Comparison of ENCODE assay signal across 2 cellular contexts in the genomic region with DNA sequence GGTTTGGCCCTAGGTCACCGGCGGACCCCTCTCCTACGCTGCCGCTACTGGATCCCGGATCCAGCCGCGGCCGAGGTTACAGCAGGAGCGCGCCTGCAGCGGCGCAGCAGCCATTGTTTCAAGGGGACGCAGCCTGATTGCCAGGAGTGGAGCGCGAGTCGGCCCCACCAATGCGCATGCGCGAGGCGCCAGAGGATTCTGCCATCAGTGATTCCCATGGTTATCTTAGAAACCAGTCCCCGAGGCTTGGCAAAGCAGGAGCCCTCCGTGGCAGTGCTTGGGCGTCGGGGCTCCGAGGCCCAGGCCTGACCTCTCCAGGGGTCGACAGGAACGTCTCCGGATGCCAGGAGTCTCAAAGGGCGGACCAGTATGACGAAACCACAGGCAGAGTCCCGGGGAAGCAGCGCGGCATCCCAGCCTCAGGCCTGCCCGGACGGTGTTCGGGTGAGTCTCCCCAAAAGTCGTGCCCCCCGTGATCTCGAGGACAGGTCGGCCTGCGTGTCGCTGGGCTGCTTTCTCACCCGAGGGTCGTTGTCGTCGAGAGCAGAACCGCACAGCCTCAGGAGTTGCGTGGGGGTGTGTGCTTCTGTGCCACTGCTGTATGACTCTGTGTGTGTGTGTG.
TF ChIP-seq lines count a peak whose summit lies in the region.

No MANE protein-coding gene starts in this region.

TF ChIP-seq in SK-N-SH, 30 proteins besides CTCF, POLR2A, EP300 and RAD21 (continued from another document):
- TF ChIP-seq, protein P1, sequence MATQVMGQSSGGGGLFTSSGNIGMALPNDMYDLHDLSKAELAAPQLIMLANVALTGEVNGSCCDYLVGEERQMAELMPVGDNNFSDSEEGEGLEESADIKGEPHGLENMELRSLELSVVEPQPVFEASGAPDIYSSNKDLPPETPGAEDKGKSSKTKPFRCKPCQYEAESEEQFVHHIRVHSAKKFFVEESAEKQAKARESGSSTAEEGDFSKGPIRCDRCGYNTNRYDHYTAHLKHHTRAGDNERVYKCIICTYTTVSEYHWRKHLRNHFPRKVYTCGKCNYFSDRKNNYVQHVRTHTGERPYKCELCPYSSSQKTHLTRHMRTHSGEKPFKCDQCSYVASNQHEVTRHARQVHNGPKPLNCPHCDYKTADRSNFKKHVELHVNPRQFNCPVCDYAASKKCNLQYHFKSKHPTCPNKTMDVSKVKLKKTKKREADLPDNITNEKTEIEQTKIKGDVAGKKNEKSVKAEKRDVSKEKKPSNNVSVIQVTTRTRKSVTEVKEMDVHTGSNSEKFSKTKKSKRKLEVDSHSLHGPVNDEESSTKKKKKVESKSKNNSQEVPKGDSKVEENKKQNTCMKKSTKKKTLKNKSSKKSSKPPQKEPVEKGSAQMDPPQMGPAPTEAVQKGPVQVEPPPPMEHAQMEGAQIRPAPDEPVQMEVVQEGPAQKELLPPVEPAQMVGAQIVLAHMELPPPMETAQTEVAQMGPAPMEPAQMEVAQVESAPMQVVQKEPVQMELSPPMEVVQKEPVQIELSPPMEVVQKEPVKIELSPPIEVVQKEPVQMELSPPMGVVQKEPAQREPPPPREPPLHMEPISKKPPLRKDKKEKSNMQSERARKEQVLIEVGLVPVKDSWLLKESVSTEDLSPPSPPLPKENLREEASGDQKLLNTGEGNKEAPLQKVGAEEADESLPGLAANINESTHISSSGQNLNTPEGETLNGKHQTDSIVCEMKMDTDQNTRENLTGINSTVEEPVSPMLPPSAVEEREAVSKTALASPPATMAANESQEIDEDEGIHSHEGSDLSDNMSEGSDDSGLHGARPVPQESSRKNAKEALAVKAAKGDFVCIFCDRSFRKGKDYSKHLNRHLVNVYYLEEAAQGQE (IDR thresholded peaks at IDR 0.05; ENCODE audit: low read depth, low read length), result no peak
- TF ChIP-seq, protein P2, sequence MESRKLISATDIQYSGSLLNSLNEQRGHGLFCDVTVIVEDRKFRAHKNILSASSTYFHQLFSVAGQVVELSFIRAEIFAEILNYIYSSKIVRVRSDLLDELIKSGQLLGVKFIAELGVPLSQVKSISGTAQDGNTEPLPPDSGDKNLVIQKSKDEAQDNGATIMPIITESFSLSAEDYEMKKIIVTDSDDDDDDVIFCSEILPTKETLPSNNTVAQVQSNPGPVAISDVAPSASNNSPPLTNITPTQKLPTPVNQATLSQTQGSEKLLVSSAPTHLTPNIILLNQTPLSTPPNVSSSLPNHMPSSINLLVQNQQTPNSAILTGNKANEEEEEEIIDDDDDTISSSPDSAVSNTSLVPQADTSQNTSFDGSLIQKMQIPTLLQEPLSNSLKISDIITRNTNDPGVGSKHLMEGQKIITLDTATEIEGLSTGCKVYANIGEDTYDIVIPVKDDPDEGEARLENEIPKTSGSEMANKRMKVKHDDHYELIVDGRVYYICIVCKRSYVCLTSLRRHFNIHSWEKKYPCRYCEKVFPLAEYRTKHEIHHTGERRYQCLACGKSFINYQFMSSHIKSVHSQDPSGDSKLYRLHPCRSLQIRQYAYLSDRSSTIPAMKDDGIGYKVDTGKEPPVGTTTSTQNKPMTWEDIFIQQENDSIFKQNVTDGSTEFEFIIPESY (IDR thresholded peaks at IDR 0.05; ENCODE audit: borderline replicate concordance, low read depth), result no peak
- TF ChIP-seq MXI1 (IDR thresholded peaks at IDR 0.05; ENCODE audit: low read depth, low read length) (no peak), JUND (IDR thresholded peaks at IDR 0.05) (no peak), TAF1 (IDR thresholded peaks at IDR 0.05; ENCODE audit: borderline replicate concordance, low read depth, low read length) (no peak)
- TF ChIP-seq, protein P3, sequence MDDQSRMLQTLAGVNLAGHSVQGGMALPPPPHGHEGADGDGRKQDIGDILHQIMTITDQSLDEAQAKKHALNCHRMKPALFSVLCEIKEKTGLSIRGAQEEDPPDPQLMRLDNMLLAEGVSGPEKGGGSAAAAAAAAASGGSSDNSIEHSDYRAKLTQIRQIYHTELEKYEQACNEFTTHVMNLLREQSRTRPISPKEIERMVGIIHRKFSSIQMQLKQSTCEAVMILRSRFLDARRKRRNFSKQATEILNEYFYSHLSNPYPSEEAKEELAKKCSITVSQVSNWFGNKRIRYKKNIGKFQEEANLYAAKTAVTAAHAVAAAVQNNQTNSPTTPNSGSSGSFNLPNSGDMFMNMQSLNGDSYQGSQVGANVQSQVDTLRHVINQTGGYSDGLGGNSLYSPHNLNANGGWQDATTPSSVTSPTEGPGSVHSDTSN (IDR thresholded peaks at IDR 0.05), result no peak

TF ChIP-seq in SK-N-SH treated with all-trans-retinoic acid at 6 μM for 48 hours, 23 proteins besides CTCF, POLR2A, EP300 and RAD21 (continued from another document):
- no peak for TF ChIP-seq GLIS3 (CRISPR knock-in tag; IDR thresholded peaks at IDR 0.05)
- no peak for TF ChIP-seq RARB (CRISPR knock-in tag; IDR thresholded peaks at IDR 0.05)
- no peak for TF ChIP-seq ZC3H10 (CRISPR knock-in tag; IDR thresholded peaks at IDR 0.05)
- no peak for TF ChIP-seq ZNF70 (CRISPR knock-in tag; IDR thresholded peaks at IDR 0.05)
- no peak for TF ChIP-seq TCF4 (CRISPR knock-in tag; IDR thresholded peaks at IDR 0.05; ENCODE audit: borderline replicate concordance)
- TF ChIP-seq, protein P4, sequence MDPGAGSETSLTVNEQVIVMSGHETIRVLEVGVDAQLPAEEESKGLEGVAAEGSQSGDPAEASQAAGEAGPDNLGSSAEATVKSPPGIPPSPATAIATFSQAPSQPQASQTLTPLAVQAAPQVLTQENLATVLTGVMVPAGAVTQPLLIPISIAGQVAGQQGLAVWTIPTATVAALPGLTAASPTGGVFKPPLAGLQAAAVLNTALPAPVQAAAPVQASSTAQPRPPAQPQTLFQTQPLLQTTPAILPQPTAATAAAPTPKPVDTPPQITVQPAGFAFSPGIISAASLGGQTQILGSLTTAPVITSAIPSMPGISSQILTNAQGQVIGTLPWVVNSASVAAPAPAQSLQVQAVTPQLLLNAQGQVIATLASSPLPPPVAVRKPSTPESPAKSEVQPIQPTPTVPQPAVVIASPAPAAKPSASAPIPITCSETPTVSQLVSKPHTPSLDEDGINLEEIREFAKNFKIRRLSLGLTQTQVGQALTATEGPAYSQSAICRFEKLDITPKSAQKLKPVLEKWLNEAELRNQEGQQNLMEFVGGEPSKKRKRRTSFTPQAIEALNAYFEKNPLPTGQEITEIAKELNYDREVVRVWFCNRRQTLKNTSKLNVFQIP (CRISPR knock-in tag; IDR thresholded peaks at IDR 0.05; ENCODE audit: borderline replicate concordance, low read depth), result no peak
- TF ChIP-seq, protein P5, sequence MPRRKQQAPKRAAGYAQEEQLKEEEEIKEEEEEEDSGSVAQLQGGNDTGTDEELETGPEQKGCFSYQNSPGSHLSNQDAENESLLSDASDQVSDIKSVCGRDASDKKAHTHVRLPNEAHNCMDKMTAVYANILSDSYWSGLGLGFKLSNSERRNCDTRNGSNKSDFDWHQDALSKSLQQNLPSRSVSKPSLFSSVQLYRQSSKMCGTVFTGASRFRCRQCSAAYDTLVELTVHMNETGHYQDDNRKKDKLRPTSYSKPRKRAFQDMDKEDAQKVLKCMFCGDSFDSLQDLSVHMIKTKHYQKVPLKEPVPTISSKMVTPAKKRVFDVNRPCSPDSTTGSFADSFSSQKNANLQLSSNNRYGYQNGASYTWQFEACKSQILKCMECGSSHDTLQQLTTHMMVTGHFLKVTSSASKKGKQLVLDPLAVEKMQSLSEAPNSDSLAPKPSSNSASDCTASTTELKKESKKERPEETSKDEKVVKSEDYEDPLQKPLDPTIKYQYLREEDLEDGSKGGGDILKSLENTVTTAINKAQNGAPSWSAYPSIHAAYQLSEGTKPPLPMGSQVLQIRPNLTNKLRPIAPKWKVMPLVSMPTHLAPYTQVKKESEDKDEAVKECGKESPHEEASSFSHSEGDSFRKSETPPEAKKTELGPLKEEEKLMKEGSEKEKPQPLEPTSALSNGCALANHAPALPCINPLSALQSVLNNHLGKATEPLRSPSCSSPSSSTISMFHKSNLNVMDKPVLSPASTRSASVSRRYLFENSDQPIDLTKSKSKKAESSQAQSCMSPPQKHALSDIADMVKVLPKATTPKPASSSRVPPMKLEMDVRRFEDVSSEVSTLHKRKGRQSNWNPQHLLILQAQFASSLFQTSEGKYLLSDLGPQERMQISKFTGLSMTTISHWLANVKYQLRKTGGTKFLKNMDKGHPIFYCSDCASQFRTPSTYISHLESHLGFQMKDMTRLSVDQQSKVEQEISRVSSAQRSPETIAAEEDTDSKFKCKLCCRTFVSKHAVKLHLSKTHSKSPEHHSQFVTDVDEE (CRISPR knock-in tag; IDR thresholded peaks at IDR 0.05), result no peak
- no peak for TF ChIP-seq OSR1 (CRISPR knock-in tag; IDR thresholded peaks at IDR 0.05)
- TF ChIP-seq ISL1 (CRISPR knock-in tag; IDR thresholded peaks at IDR 0.05), result no peak
- no peak for TF ChIP-seq BACH2 (CRISPR knock-in tag; IDR thresholded peaks at IDR 0.05; ENCODE audit: borderline replicate concordance)
- TF ChIP-seq, protein P6, sequence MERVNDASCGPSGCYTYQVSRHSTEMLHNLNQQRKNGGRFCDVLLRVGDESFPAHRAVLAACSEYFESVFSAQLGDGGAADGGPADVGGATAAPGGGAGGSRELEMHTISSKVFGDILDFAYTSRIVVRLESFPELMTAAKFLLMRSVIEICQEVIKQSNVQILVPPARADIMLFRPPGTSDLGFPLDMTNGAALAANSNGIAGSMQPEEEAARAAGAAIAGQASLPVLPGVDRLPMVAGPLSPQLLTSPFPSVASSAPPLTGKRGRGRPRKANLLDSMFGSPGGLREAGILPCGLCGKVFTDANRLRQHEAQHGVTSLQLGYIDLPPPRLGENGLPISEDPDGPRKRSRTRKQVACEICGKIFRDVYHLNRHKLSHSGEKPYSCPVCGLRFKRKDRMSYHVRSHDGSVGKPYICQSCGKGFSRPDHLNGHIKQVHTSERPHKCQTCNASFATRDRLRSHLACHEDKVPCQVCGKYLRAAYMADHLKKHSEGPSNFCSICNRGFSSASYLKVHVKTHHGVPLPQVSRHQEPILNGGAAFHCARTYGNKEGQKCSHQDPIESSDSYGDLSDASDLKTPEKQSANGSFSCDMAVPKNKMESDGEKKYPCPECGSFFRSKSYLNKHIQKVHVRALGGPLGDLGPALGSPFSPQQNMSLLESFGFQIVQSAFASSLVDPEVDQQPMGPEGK (CRISPR knock-in tag; IDR thresholded peaks at IDR 0.05; ENCODE audit: borderline replicate concordance), result no peak
